13 cellular contexts compared by ENCODE assay signal in genomic region chr7:32536585-32536984, GRCh38. TPM values are rescaled to one million over a fixed set of nuclear protein-coding genes. Genes with fewer than 3 reads are reported as not detected.
A peak's percentile ranks its signal among the peaks of the same experiment; 100 is the strongest.
DNase-seq lines count a peak whose midpoint lies in the region; ATAC-seq and TF ChIP-seq lines count a peak whose summit lies in the region.
"Had no signal": no experiment of that assay in that cellular context is flagged by ENCODE, and none has a peak within 500 bp of the region (broad histone marks: within the 10 kb centered on the region; RNA-seq: fewer than 3 reads in every experiment).

No MANE protein-coding gene starts in this region.

- H3K4me1 Mint-ChIP-seq in CD4-positive, alpha-beta T cell (ENCODE audit: low read depth): peaks cover 43% of the 10 kb centered on the region
- peaks cover 8% of the 10 kb centered on the region for H3K4me1 Mint-ChIP-seq in memory B cell

- peaks cover 11% of the 10 kb centered on the region for H3K4me1 ChIP-seq in mammary epithelial cell (ENCODE audit: insufficient read depth, low read length)

- ATAC-seq in CD4-positive, alpha-beta T cell (ENCODE audit: poor library complexity): no peak
- ATAC-seq in memory B cell (ENCODE audit: low read depth): no peak
- ATAC-seq in GM18502 (IDR thresholded peaks at IDR 0.05; ENCODE audit: poor library complexity, unreplicated experiment): no peak

- H3K27me3 Mint-ChIP-seq in CD4-positive, alpha-beta T cell: no peaks in the 10 kb centered on the region
- H3K27me3 Mint-ChIP-seq in memory B cell: no peaks in the 10 kb centered on the region

- intact Hi-C loops in CD4-positive, alpha-beta T cell (cut with DNase I, micrococcal nuclease): no loop called here
- intact Hi-C loops in mammary epithelial cell (cut with micrococcal nuclease): loop anchor here (2.0 kb wide), 1 partner anchor 46 kb away; the partner anchor contains the start of gene LSM5

- peaks cover 28% of the 10 kb centered on the region for H3K36me3 Mint-ChIP-seq in CD4-positive, alpha-beta T cell (ENCODE audit: low read depth)
- no peaks in the 10 kb centered on the region for H3K36me3 Mint-ChIP-seq in memory B cell

- no peak overlapping the region for H3K4me3 Mint-ChIP-seq in CD4-positive, alpha-beta T cell
- H3K4me3 Mint-ChIP-seq in memory B cell: no peak overlapping the region
- H3K4me3 Mint-ChIP-seq: T-helper 1 cell treated with Interleukin-12 subunit alpha and Interleukin-12 subunit beta and Interleukin-4 antibody, amounts not matched to agents 30 μg/mL and 1 μg/mL, for 36 hours had no signal

- H3K27ac Mint-ChIP-seq in CD4-positive, alpha-beta T cell: peak overlapping the region; percentile 72
- H3K27ac Mint-ChIP-seq in memory B cell: peak overlapping the region; percentile 38
- H3K27ac Mint-ChIP-seq: T-helper 1 cell treated with Interleukin-12 subunit alpha and Interleukin-12 subunit beta and Interleukin-4 antibody, amounts not matched to agents 30 μg/mL and 1 μg/mL, for 36 hours had no signal

- H4K20me1 ChIP-seq in mammary epithelial cell (ENCODE audit: insufficient read depth, low read length): no peaks in the 10 kb centered on the region

- peak overlapping the region; percentile 8 for H3K4me2 ChIP-seq in mammary epithelial cell (ENCODE audit: insufficient read depth, low read depth, low read length)
- H3K4me2 ChIP-seq: smooth muscle cell had no signal

- WGBS in mammary epithelial cell (ENCODE audit: low coverage, missing lambda C conversion rate): 0% methylated on average over 1 of the region's 1 CpG

- H3K9me3 Mint-ChIP-seq in CD4-positive, alpha-beta T cell: no peaks in the 10 kb centered on the region
- no peaks in the 10 kb centered on the region for H3K9me3 Mint-ChIP-seq in memory B cell
- H3K9me3 Mint-ChIP-seq: T-helper 1 cell treated with Interleukin-12 subunit alpha and Interleukin-12 subunit beta and Interleukin-4 antibody, amounts not matched to agents 30 μg/mL and 1 μg/mL, for 36 hours had no signal

- no peak overlapping the region for H3K4me3 ChIP-seq in mammary epithelial cell (replicated peaks in 1 of 3; ENCODE audit: insufficient read depth in 1 of 3, low read depth in 2 of 3, low read length in 3 of 3)
- H3K4me3 ChIP-seq: ascending aorta, smooth muscle cell had no signal

- POLR2A ChIA-PET in CD4-positive, alpha-beta T cell (lab: Charles Lee): no interaction called here

- H2AFZ ChIP-seq in mammary epithelial cell (ENCODE audit: low read depth, low read length): no peak overlapping the region

- H3K27ac ChIP-seq in CD4-positive, alpha-beta T cell (ENCODE audit: low read depth, low read length): no peak overlapping the region
- peak overlapping the region; percentile 12 for H3K27ac ChIP-seq in mammary epithelial cell (ENCODE audit: insufficient read depth, low read depth, low read length)
- H3K27ac ChIP-seq: ascending aorta had no signal

- H3K36me3 ChIP-seq in mammary epithelial cell (ENCODE audit: insufficient read depth, low read length): peaks cover 1% of the 10 kb centered on the region
- H3K36me3 ChIP-seq: ascending aorta had no signal

- in situ Hi-C loops in mammary epithelial cell (cut with MboI; ENCODE audit: low sequenced_read_pairs in 2 of 2): no loop called here

- H3K9me3 ChIP-seq in CD4-positive, alpha-beta T cell (ENCODE audit: control insufficient read depth, low read length): no peaks in the 10 kb centered on the region
- no peaks in the 10 kb centered on the region for H3K9me3 ChIP-seq in mammary epithelial cell (replicated peaks; ENCODE audit: insufficient read depth, low read length)
- H3K9me3 ChIP-seq: ascending aorta had no signal

- no TSS peak for BruUV-seq in mammary epithelial cell (replicated peaks; lab: Mats Ljungman, UMichigan)

- no peaks in the 10 kb centered on the region for H3K27me3 ChIP-seq in CD4-positive, alpha-beta T cell (ENCODE audit: control insufficient read depth, insufficient read depth, low read length)
- H3K27me3 ChIP-seq in mammary epithelial cell (ENCODE audit: insufficient read depth, low read length): no peaks in the 10 kb centered on the region
- H3K27me3 ChIP-seq: ascending aorta had no signal

- peaks cover 67% of the 10 kb centered on the region for H3K79me2 ChIP-seq in mammary epithelial cell (ENCODE audit: insufficient read depth, low read length)

- H3K9ac ChIP-seq in mammary epithelial cell (ENCODE audit: insufficient read depth, low read length): no peak overlapping the region

- DNase-seq in CD4-positive, alpha-beta T cell: no peak
- DNase-seq in HT1080 (ENCODE audit: low read depth): peak; percentile 82
- DNase-seq in mammary epithelial cell: peak; percentile 86
- no peak for DNase-seq in memory B cell (ENCODE audit: low spot score in 2 of 2)
- DNase-seq in activated CD4-positive, alpha-beta T cell treated with anti-CD3 and anti-CD28 coated beads for 1 hour: no peak
- no peak for DNase-seq in NOMO-1 treated with dmso at 0.1 percent for 144 hours (lab: John Stamatoyannopoulos, UW; ENCODE audit: unreplicated experiment)
- DNase-seq in NCI-H2171 (lab: John Stamatoyannopoulos, UW): no peak
- DNase-seq: NCI-H774; stimulated activated CD8-positive, alpha-beta memory T cell treated with anti-CD3 and anti-CD28 coated beads, Interleukin-4, amount 100 ng/mL, for 48 hours had no signal

- CTCF ChIA-PET in CD4-positive, alpha-beta T cell (lab: Charles Lee): no interaction called here
- CTCF ChIA-PET in mammary epithelial cell (lab: Charles Lee; ENCODE audit: low non-redundant PET): no interaction called here

- TF ChIP-seq CTCF in CD4-positive, alpha-beta T cell (IDR thresholded peaks at IDR 0.05): no peak
- no peak for TF ChIP-seq CTCF in mammary epithelial cell (conservative IDR thresholded peaks at IDR 0.05 in 1 of 2, IDR thresholded peaks at IDR 0.05 in 1 of 2; ENCODE audit: extremely low read depth in 1 of 2, insufficient read depth in 1 of 2, low read depth in 1 of 2, low read length in 2 of 2)

- dilution Hi-C loops in mammary epithelial cell (cut with HindIII; ENCODE audit: low sequenced_read_pairs): no loop called here

RNA-seq across cellular contexts. Expression of gene AVL9, which starts 41.3 kb away (rescaled TPM):
- 10 to 100 TPM; 23.3 to 25.4 TPM for total RNA-seq in CD4-positive, alpha-beta T cell
- total RNA-seq in HT1080 (2014; rRNA removed; shearing (Covaris generic)): 29.6 and 39.4 TPM in 2 replicates
- polyA plus RNA-seq in HT1080 (2015; cell fraction: cytosol; rRNA removed): 21.0 and 21.1 TPM in 2 replicates
- 33.9 and 34.1 TPM in 2 replicates for polyA plus RNA-seq in HT1080 (2015; cell fraction: nucleus; rRNA removed)
- 10 to 100 TPM; 30.2 to 31.3 TPM for total RNA-seq in mammary epithelial cell
- polyA plus RNA-seq in mammary epithelial cell: 8.3 TPM
- 50.3 TPM for polyA minus RNA-seq in mammary epithelial cell

RNA-seq across cellular contexts. Expression of gene LSM5, which starts 46.4 kb away (rescaled TPM):
- total RNA-seq in CD4-positive, alpha-beta T cell: 10 to 100 TPM; 28.2 to 28.7 TPM
- total RNA-seq in HT1080 (2014; rRNA removed; shearing (Covaris generic)): 50.0 and 87.2 TPM in 2 replicates
- polyA plus RNA-seq in HT1080 (2015; cell fraction: cytosol; rRNA removed): 61.1 and 187 TPM in 2 replicates
- 32.2 and 58.0 TPM in 2 replicates for polyA plus RNA-seq in HT1080 (2015; cell fraction: nucleus; rRNA removed)
- total RNA-seq in mammary epithelial cell: 10 to 100 TPM; 15.7 to 55.6 TPM
- polyA plus RNA-seq in mammary epithelial cell: 37.0 TPM
- 6.9 TPM for polyA minus RNA-seq in mammary epithelial cell

Comparison
In these comparisons a context has a peak if more than half of its experiments do, and no peak if none do; other contexts are left out.
1. DNase-seq: peak in HT1080 (single experiment) and mammary epithelial cell (single experiment); none in CD4-positive, alpha-beta T cell (0 of 10), memory B cell (0 of 2), activated CD4-positive, alpha-beta T cell treated with anti-CD3 and anti-CD28 coated beads for 1 hour (single experiment), NOMO-1 treated with dmso at 0.1 percent for 144 hours (single experiment) and NCI-H2171 (single experiment).